15 cellular contexts compared by ENCODE assay signal in the genomic region with DNA sequence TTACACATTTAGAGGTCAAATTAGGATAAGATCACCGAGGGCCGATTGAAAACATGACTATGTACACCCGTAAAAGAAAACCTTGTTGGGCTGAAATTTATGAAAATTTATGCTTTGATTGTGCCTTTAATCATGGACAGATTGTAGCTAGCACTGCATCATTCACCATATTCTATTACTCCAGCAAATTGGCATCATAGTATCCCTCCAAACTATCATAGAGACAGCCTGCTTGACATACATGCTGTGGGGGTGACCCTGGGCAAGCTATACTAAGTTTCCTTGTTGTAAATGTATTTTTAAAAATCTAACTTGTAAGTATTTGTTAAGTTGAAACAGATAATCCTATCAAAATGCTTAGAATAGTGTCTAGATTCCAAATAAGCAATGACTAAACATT.
DNase-seq lines count a peak whose midpoint lies in the region; ATAC-seq, FAIRE-seq and TF ChIP-seq lines count a peak whose summit lies in the region.
"Had no signal": no experiment of that assay in that cellular context is flagged by ENCODE, and none has a peak within 500 bp of the region (broad histone marks: within the 10 kb centered on the region; RNA-seq: fewer than 3 reads in every experiment).

No MANE protein-coding gene starts in this region.

- H4K20me1 ChIP-seq in MM.1S (ENCODE audit: insufficient read depth, low read length): no peaks in the 10 kb centered on the region
- no peaks in the 10 kb centered on the region for H4K20me1 ChIP-seq in astrocyte (ENCODE audit: insufficient read depth, low read length)

- H3K9ac ChIP-seq in MM.1S (ENCODE audit: low read length) (no peak overlapping the region), astrocyte (ENCODE audit: low read length) (no peak overlapping the region)

- H3K4me1 ChIP-seq in MM.1S (ENCODE audit: low read length) (peaks cover 16% of the 10 kb centered on the region), astrocyte (ENCODE audit: insufficient read depth, low read length) (peaks cover 8% of the 10 kb centered on the region)
- H3K4me1 ChIP-seq: thyroid gland had no signal

- TF ChIP-seq CTCF in MM.1S (IDR thresholded peaks at IDR 0.05; ENCODE audit: low read length) (no peak), astrocyte (IDR thresholded peaks at IDR 0.05; ENCODE audit: insufficient read depth, low read depth, low read length) (no peak), progenitor cell of endocrine pancreas (IDR thresholded peaks at IDR 0.05; ENCODE audit: unreplicated experiment) (no peak)

- ATAC-seq in esophagus mucosa (no peak), GM19035 (IDR thresholded peaks at IDR 0.05; ENCODE audit: unreplicated experiment) (no peak)

- H3K9me3 ChIP-seq in MM.1S (replicated peaks; ENCODE audit: insufficient read depth, low read length) (no peaks in the 10 kb centered on the region), astrocyte (ENCODE audit: insufficient read depth, low read depth, low read length) (no peaks in the 10 kb centered on the region)
- H3K9me3 ChIP-seq: sigmoid colon, thyroid gland had no signal

- H3K4me3 Mint-ChIP-seq in T-helper 2 cell treated with Interferon-gamma antibody and Interleukin-4, amounts not matched to agents 5 μg/mL and 100 μg/mL, for 36 hours: peak overlapping the region; percentile 23
- H3K4me3 Mint-ChIP-seq in astrocyte (ENCODE audit: unreplicated experiment) (peak overlapping the region; percentile 1), progenitor cell of endocrine pancreas (ENCODE audit: low read depth) (peak overlapping the region; percentile 81)

- H3K27ac ChIP-seq in MM.1S (ENCODE audit: low read length) (peak overlapping the region; percentile 96; the same call in 1 of the 2 replicates), astrocyte (ENCODE audit: low read depth, low read length) (no peak overlapping the region)

- no peaks in the 10 kb centered on the region for H3K9me3 Mint-ChIP-seq in T-helper 2 cell treated with Interferon-gamma antibody and Interleukin-4, amounts not matched to agents 5 μg/mL and 100 μg/mL, for 36 hours
- H3K9me3 Mint-ChIP-seq in astrocyte (ENCODE audit: unreplicated experiment) (peaks cover 2% of the 10 kb centered on the region), progenitor cell of endocrine pancreas (ENCODE audit: low read depth) (no peaks in the 10 kb centered on the region)

- H3K79me2 ChIP-seq in MM.1S (ENCODE audit: low read length) (no peaks in the 10 kb centered on the region), astrocyte (ENCODE audit: insufficient read depth, low read length) (no peaks in the 10 kb centered on the region)

- H3K4me3 ChIP-seq in MM.1S (ENCODE audit: low read length) (no peak overlapping the region), astrocyte (ENCODE audit: insufficient read depth, low read depth, low read length) (no peak overlapping the region)
- H3K4me3 ChIP-seq: thyroid gland had no signal

- H3K36me3 ChIP-seq in MM.1S (replicated peaks; ENCODE audit: insufficient read depth, low read length) (no peaks in the 10 kb centered on the region), astrocyte (ENCODE audit: insufficient read depth, low read length) (no peaks in the 10 kb centered on the region)
- H3K36me3 ChIP-seq: sigmoid colon, thyroid gland had no signal

- peak overlapping the region; percentile 50 for H3K27ac Mint-ChIP-seq in T-helper 2 cell treated with Interferon-gamma antibody and Interleukin-4, amounts not matched to agents 5 μg/mL and 100 μg/mL, for 36 hours
- H3K27ac Mint-ChIP-seq in astrocyte (ENCODE audit: unreplicated experiment): no peak overlapping the region
- peak overlapping the region; percentile 97 for H3K27ac Mint-ChIP-seq in progenitor cell of endocrine pancreas

- H3K9me2 ChIP-seq in MM.1S (replicated peaks; ENCODE audit: insufficient read depth, low read length): no peaks in the 10 kb centered on the region

- no peak for DNase-seq in T-helper 2 cell treated with Interferon-gamma antibody and Interleukin-4, amounts not matched to agents 5 μg/mL and 100 μg/mL, for 36 hours (ENCODE audit: low spot score)
- DNase-seq in T-helper 2 cell (no peak), MM.1S (no peak), astrocyte (ENCODE audit: low read depth) (no peak), progenitor cell of endocrine pancreas (ENCODE audit: low spot score, unreplicated experiment) (no peak)
- no peak for DNase-seq in stimulated activated CD4-positive, alpha-beta T cell treated with anti-CD3 and anti-CD28 coated beads, Interleukin-12 subunit alpha, Interleukin-12 subunit beta, amount 100 ng/mL, for 4 hours
- DNase-seq: activated CD4-positive, CD25-positive, alpha-beta regulatory T cell treated with anti-CD3 and anti-CD28 coated beads, Interleukin-2, amount 50 U/mL, for 72 hours; kidney; NCI-H187 treated with DMSO at 0.1 percent for 48 hours; NCI-H82; sigmoid colon; thyroid gland had no signal

- H2AFZ ChIP-seq in MM.1S (ENCODE audit: low read length) (no peak overlapping the region), astrocyte (ENCODE audit: low read depth, low read length) (no peak overlapping the region)

- no peak overlapping the region; the same call in 1 of the 2 replicates for H3K4me2 ChIP-seq in MM.1S (ENCODE audit: low read depth, low read length)
- H3K4me2 ChIP-seq in astrocyte (ENCODE audit: low read length): no peak overlapping the region

- H3K36me3 Mint-ChIP-seq in T-helper 2 cell treated with Interferon-gamma antibody and Interleukin-4, amounts not matched to agents 5 μg/mL and 100 μg/mL, for 36 hours (ENCODE audit: low read depth): peaks cover 3% of the 10 kb centered on the region
- H3K36me3 Mint-ChIP-seq in astrocyte (ENCODE audit: low read depth, unreplicated experiment) (peaks cover 9% of the 10 kb centered on the region), progenitor cell of endocrine pancreas (ENCODE audit: insufficient read depth) (no peaks in the 10 kb centered on the region)

- no peak for FAIRE-seq in astrocyte (lab: Jason Lieb, UNC)
- FAIRE-seq: A204.1, kidney had no signal

- H3F3A ChIP-seq in MM.1S (ENCODE audit: insufficient read depth, low read length): peaks cover 30% of the 10 kb centered on the region

- peaks cover 39% of the 10 kb centered on the region for H3K4me1 Mint-ChIP-seq in T-helper 2 cell treated with Interferon-gamma antibody and Interleukin-4, amounts not matched to agents 5 μg/mL and 100 μg/mL, for 36 hours (ENCODE audit: low read depth)
- peaks cover 8% of the 10 kb centered on the region for H3K4me1 Mint-ChIP-seq in astrocyte (ENCODE audit: low read depth, unreplicated experiment)
- H3K4me1 Mint-ChIP-seq in progenitor cell of endocrine pancreas (ENCODE audit: low read depth): peaks cover 35% of the 10 kb centered on the region

- H3K27me3 ChIP-seq in MM.1S (replicated peaks; ENCODE audit: insufficient read depth, low read length) (no peaks in the 10 kb centered on the region), astrocyte (ENCODE audit: insufficient read depth, low read length) (no peaks in the 10 kb centered on the region)
- H3K27me3 ChIP-seq: sigmoid colon, thyroid gland had no signal

- peaks cover 2% of the 10 kb centered on the region for H3K27me3 Mint-ChIP-seq in T-helper 2 cell treated with Interferon-gamma antibody and Interleukin-4, amounts not matched to agents 5 μg/mL and 100 μg/mL, for 36 hours (ENCODE audit: low read depth)
- H3K27me3 Mint-ChIP-seq in astrocyte (ENCODE audit: low read depth, unreplicated experiment) (no peaks in the 10 kb centered on the region), progenitor cell of endocrine pancreas (no peaks in the 10 kb centered on the region)

Comparison
In these comparisons a context has a peak if more than half of its experiments do, and no peak if none do; other contexts are left out.
1. H3K4me3 Mint-ChIP-seq: peak in every context shown above with its lines; median percentile 81 in progenitor cell of endocrine pancreas; 23 in T-helper 2 cell treated with Interferon-gamma antibody and Interleukin-4, amounts not matched to agents 5 μg/mL and 100 μg/mL, for 36 hours; 1 in astrocyte.